26 cellular contexts compared by ENCODE assay signal in genomic region chr13:111639994-111640393, GRCh38.
DNase-seq lines count a peak whose midpoint lies in the region; ATAC-seq and TF ChIP-seq lines count a peak whose summit lies in the region.
"Had no signal": no experiment of that assay in that cellular context is flagged by ENCODE, and none has a peak within 500 bp of the region (broad histone marks: within the 10 kb centered on the region; RNA-seq: fewer than 3 reads in every experiment).

No MANE protein-coding gene starts in this region.

- no peaks in the 10 kb centered on the region for H3K27me3 ChIP-seq in lower lobe of right lung (ENCODE audit: low read depth)
- H3K27me3 ChIP-seq: transverse colon had no signal

- ATAC-seq in lower lobe of right lung = no peak
- no peak for ATAC-seq in GM19395 (IDR thresholded peaks at IDR 0.05; ENCODE audit: unreplicated experiment)
- ATAC-seq in GM21619 (IDR thresholded peaks at IDR 0.05; ENCODE audit: unreplicated experiment) = no peak
- ATAC-seq: gastroesophageal sphincter, HCT116, T-helper 17 cell had no signal

- H3K4me1 ChIP-seq in lower lobe of right lung = no peaks in the 10 kb centered on the region
- H3K4me1 ChIP-seq: esophagus squamous epithelium, gastroesophageal sphincter, psoas muscle, transverse colon had no signal

- H3K27ac ChIP-seq in lower lobe of right lung = no peak overlapping the region
- H3K27ac ChIP-seq: 22Rv1, esophagus squamous epithelium, gastroesophageal sphincter, psoas muscle, RWPE1, SK-N-MC, transverse colon had no signal

- no peak for TF ChIP-seq CTCF in lower lobe of right lung (IDR thresholded peaks at IDR 0.05)

- H3K9me3 ChIP-seq in lower lobe of right lung = no peaks in the 10 kb centered on the region
- H3K9me3 ChIP-seq: esophagus squamous epithelium, gastroesophageal sphincter, psoas muscle, transverse colon had no signal

- DNase-seq in DMS 273 (lab: John Stamatoyannopoulos, UW; ENCODE audit: unreplicated experiment) = peak; percentile 42
- DNase-seq in DMS 273 treated with DMSO at 0.1 percent for 48 hours (lab: John Stamatoyannopoulos, UW) = no peak
- DNase-seq in NCI-H510A (lab: John Stamatoyannopoulos, UW) = peak; percentile 33
- peak; percentile 43 for DNase-seq in globus pallidus (ENCODE audit: low spot score)
- peak; percentile 21 for DNase-seq in putamen (ENCODE audit: low spot score)
- no peak for DNase-seq in lower lobe of right lung
- DNase-seq: activated CD4-positive, alpha-beta T cell treated with anti-CD3 and anti-CD28 coated beads for 48 hours; activated naive CD4-positive, alpha-beta T cell treated with anti-CD3 and anti-CD28 coated beads for 36 hours; activated T-cell treated with anti-CD3 and anti-CD28 coated beads, Interleukin-2, amount 50 U/mL, for 48 hours; CD4-positive, alpha-beta T cell; esophagus squamous epithelium; GDM1; NCI-H1048; NCI-H2107; NCI-H524; stimulated activated CD8-positive, alpha-beta memory T cell treated with anti-CD3 and anti-CD28 coated beads, Interleukin-4, amount 100 ng/mL, for 48 hours; T-helper 17 cell; transverse colon had no signal

- H3K36me3 ChIP-seq in lower lobe of right lung = no peaks in the 10 kb centered on the region
- H3K36me3 ChIP-seq: esophagus squamous epithelium, gastroesophageal sphincter, transverse colon had no signal

- intact Hi-C loops in lower lobe of right lung (cut with DNase I) = no loop called here

- H3K4me3 ChIP-seq in lower lobe of right lung = no peak overlapping the region
- H3K4me3 ChIP-seq: esophagus squamous epithelium, gastroesophageal sphincter, psoas muscle, SK-N-MC, transverse colon had no signal

Comparison
In these comparisons a context has a peak if more than half of its experiments do, and no peak if none do; other contexts are left out.
1. DNase-seq: peak in DMS 273 (single experiment), NCI-H510A (single experiment), globus pallidus (single experiment) and putamen (single experiment); none in DMS 273 treated with DMSO at 0.1 percent for 48 hours (single experiment) and lower lobe of right lung (single experiment).